1 cellular context compared by ENCODE assay signal in the genomic region with DNA sequence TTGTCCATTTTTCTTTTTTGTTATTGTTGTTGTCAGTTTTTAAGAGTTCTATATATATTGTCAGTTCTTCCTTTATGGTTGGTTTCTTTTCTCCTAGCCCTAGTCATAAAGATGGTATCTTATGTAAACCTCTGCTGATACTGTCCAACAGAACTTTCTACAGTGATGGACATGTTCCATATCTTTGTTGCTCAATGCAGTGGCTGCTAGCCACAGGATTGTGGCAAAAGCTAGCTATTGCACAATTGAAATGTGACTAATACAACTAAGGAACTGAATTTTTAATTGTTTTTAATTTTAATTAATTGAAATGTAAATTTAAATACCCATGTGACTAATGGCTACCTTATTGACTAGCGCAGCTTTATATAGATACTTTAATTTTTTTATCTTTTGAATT.
TF ChIP-seq lines count a peak whose summit lies in the region.

No MANE protein-coding gene starts in this region.

TF ChIP-seq in SK-N-SH, 30 proteins besides CTCF, POLR2A, EP300 and RAD21 (continued from another document):
- no peak for TF ChIP-seq RXRA (IDR thresholded peaks at IDR 0.05; ENCODE audit: borderline replicate concordance, low read depth)
- TF ChIP-seq MXI1 (IDR thresholded peaks at IDR 0.05; ENCODE audit: low read depth, low read length): no peak
- TF ChIP-seq USF1 (IDR thresholded peaks at IDR 0.05; ENCODE audit: borderline replicate concordance, low read depth): no peak
- TF ChIP-seq YY1 (IDR thresholded peaks at IDR 0.05; ENCODE audit: low read depth): no peak
